14 cellular contexts compared by ENCODE assay signal in genomic region chr12:110023634-110024023, GRCh38. TPM values are rescaled to one million over a fixed set of nuclear protein-coding genes. Genes with fewer than 3 reads are reported as not detected.
DNase-seq lines count a peak whose midpoint lies in the region; ATAC-seq and TF ChIP-seq lines count a peak whose summit lies in the region.
"Had no signal": no experiment of that assay in that cellular context is flagged by ENCODE, and none has a peak within 500 bp of the region (broad histone marks: within the 10 kb centered on the region; RNA-seq: fewer than 3 reads in every experiment).

No MANE protein-coding gene starts in this region.

- DNase-seq in DMS 273 (lab: John Stamatoyannopoulos, UW; ENCODE audit: unreplicated experiment) (peak; percentile 49), DMS 273 treated with DMSO at 0.1 percent for 48 hours (lab: John Stamatoyannopoulos, UW) (no peak), NCI-H446 (lab: John Stamatoyannopoulos, UW) (peak; percentile 6 to 53), psoas muscle (no peak), AG20443 (ENCODE audit: low spot score) (no peak)
- no peak for DNase-seq in activated effector memory CD4-positive, alpha-beta T cell treated with Interleukin-2 at 50 U/mL for 16 hours
- DNase-seq: activated CD4-positive, CD25-positive, alpha-beta regulatory T cell treated with anti-CD3 and anti-CD28 coated beads, Interleukin-2, amount 50 U/mL, for 72 hours; kidney glomerular epithelial cell; naive thymus-derived CD4-positive, alpha-beta T cell had no signal

- no peak overlapping the region for H3K4me3 ChIP-seq in psoas muscle
- H3K4me3 ChIP-seq: body of pancreas, sigmoid colon had no signal

- 84 to 89% (median 89%) methylated on average over 1 of the region's 1 CpG for WGBS in psoas muscle, 3 donors

- ATAC-seq in psoas muscle, result peak in 2 of 4 donors; percentile 8 to 47
- no peak for ATAC-seq in GM19035 (IDR thresholded peaks at IDR 0.05; ENCODE audit: unreplicated experiment)
- ATAC-seq: naive thymus-derived CD4-positive, alpha-beta T cell had no signal

- H3K27me3 ChIP-seq in psoas muscle (ENCODE audit: insufficient read depth in 3 of 3, low read length in 2 of 3), result no peaks in the 10 kb centered on the region
- H3K27me3 ChIP-seq: body of pancreas, sigmoid colon had no signal

- H3K27ac ChIP-seq in cingulate gyrus (ENCODE audit: low read depth, low read length) (peak overlapping the region; percentile 90), psoas muscle (peak overlapping the region; percentile 84)
- H3K27ac ChIP-seq: 22Rv1, body of pancreas had no signal

- no peaks in the 10 kb centered on the region for H3K9me3 ChIP-seq in psoas muscle
- H3K9me3 ChIP-seq: body of pancreas, sigmoid colon had no signal

- intact Hi-C loops in psoas muscle (cut with DNase I), result no loop called here

- H3K36me3 ChIP-seq in psoas muscle (ENCODE audit: insufficient read depth in 1 of 2, low read depth in 1 of 2), result peaks cover 10 to 81% of the 10 kb centered on the region in 2 donors

- TF ChIP-seq CTCF in psoas muscle (IDR thresholded peaks at IDR 0.05), result no peak

- H3K4me1 ChIP-seq in psoas muscle, result peaks cover 30% of the 10 kb centered on the region
- H3K4me1 ChIP-seq: body of pancreas had no signal

RNA-seq across cellular contexts. Expression of gene ANKRD13A, which starts 24.4 kb away (rescaled TPM):
- total RNA-seq in psoas muscle, result 10 to 100 TPM in 2 of 4 donors, 1 to 10 TPM in 2; 8.7 to 16.3 (median 11.7) TPM
- polyA plus RNA-seq in psoas muscle, result 1 to 10 TPM; 6.8 to 9.0 (median 7.4) TPM

RNA-seq across cellular contexts. Expression of gene C12orf76, which starts 24.7 kb away (rescaled TPM):
- total RNA-seq in psoas muscle, result 1 to 10 TPM; 3.1 to 9.8 (median 6.1) TPM
- polyA plus RNA-seq in psoas muscle, result 10 to 100 TPM in 1 of 3 donors, 1 to 10 TPM in 2; 6.9 to 19.1 (median 7.4) TPM

RNA-seq across cellular contexts. Expression of gene GIT2, which starts 27.5 kb away (rescaled TPM):
- total RNA-seq in psoas muscle, result 10 to 100 TPM; 17.5 to 29.7 (median 26.4) TPM
- 10 to 100 TPM; 10.8 to 20.3 (median 13.3) TPM for polyA plus RNA-seq in psoas muscle

Comparison
In these comparisons a context has a peak if more than half of its experiments do, and no peak if none do; other contexts are left out.
1. DNase-seq: peak in DMS 273 (single experiment) and NCI-H446 (2 of 2); none in DMS 273 treated with DMSO at 0.1 percent for 48 hours (single experiment), psoas muscle (0 of 2), activated effector memory CD4-positive, alpha-beta T cell treated with Interleukin-2 at 50 U/mL for 16 hours (single experiment) and AG20443 (single experiment).